In the genomic region with DNA sequence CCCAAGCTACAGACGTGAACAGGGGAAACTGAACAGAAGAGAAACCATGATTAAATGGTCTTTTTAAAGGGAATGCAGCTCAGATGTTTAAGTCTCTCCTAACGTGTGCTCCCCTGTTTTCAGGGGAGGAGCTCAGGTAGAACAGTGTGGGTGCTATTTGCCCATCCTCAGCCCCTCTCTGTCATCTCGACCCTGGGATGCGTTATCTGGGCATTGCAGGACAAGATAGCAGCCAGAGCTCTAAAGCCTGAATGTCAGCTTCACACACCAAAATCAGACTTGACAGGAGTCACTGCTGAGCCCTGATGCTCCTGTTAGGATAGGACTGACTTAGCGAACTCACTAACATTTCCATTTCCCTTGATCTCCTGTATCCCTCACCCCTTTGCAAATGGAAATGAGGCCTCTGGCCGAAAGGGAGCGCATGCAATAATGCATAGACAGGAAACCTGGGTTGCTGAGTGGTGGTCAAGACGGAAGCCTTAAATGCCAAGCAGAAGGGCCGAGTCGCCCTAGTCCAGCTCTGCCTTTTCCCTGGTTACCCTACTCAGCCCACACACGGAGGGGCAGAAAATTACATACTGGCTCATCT, we compare ENCODE assay signal across 21 cellular contexts.
"Had no signal": no experiment of that assay in that cellular context is flagged by ENCODE, and none has a peak within 500 bp of the region (broad histone marks: within the 10 kb centered on the region; RNA-seq: fewer than 3 reads in every experiment).

No MANE protein-coding gene starts in this region.

- H3K4me3 ChIP-seq: esophagus muscularis mucosa, gastrocnemius medialis, heart right ventricle, lung, psoas muscle, spleen, tibial artery, upper lobe of right lung, vagina had no signal

- H3K27me3 ChIP-seq: esophagus muscularis mucosa, gastrocnemius medialis, heart right ventricle, neutrophil, spleen, tibial artery, upper lobe of right lung, vagina had no signal

- H3K27ac ChIP-seq: epithelial cell of prostate, esophagus muscularis mucosa, gastrocnemius medialis, heart right ventricle, neutrophil, psoas muscle, spleen, tibial artery, upper lobe of right lung, vagina had no signal

- H3K36me3 ChIP-seq: gastrocnemius medialis, neutrophil had no signal

- H3K9me3 ChIP-seq: esophagus muscularis mucosa, gastrocnemius medialis, heart right ventricle, neutrophil, psoas muscle, spleen, tibial artery, upper lobe of right lung, vagina had no signal

- H3K4me1 ChIP-seq: esophagus muscularis mucosa, gastrocnemius medialis, heart right ventricle, psoas muscle, spleen, tibial artery, upper lobe of right lung, vagina had no signal

- ATAC-seq: gastrocnemius medialis; heart right ventricle; left colon; left ventricle myocardium superior; naive thymus-derived CD8-positive, alpha-beta T cell; psoas muscle; sciatic nerve; stimulated activated memory B cell treated with anti-CD40 and anti-IgM and Interleukin-4, amounts not matched to agents 10 μg/mL and 1 μg/mL and 100 μg/mL, for 72 hours; upper lobe of right lung had no signal

- DNase-seq: effector memory CD4-positive, alpha-beta T cell; gastrocnemius medialis; heart right ventricle; hypothalamus; left colon; left ventricle myocardium superior; naive thymus-derived CD8-positive, alpha-beta T cell; psoas muscle; spleen; stimulated activated CD4-positive, alpha-beta T cell treated with anti-CD3 and anti-CD28 coated beads, Interleukin-15, amount 100 ng/mL, for 24 hours; stimulated activated CD4-positive, alpha-beta T cell treated with anti-CD3 and anti-CD28 coated beads, Interleukin-1b, Interleukin-23, amount 100 ng/mL, for 48 hours; stimulated activated CD4-positive, alpha-beta T cell treated with anti-CD3 and anti-CD28 coated beads, Interleukin-4, amount 100 ng/mL, for 24 hours; tibial artery; upper lobe of right lung had no signal
